25 cellular contexts compared by ENCODE assay signal in the genomic region with DNA sequence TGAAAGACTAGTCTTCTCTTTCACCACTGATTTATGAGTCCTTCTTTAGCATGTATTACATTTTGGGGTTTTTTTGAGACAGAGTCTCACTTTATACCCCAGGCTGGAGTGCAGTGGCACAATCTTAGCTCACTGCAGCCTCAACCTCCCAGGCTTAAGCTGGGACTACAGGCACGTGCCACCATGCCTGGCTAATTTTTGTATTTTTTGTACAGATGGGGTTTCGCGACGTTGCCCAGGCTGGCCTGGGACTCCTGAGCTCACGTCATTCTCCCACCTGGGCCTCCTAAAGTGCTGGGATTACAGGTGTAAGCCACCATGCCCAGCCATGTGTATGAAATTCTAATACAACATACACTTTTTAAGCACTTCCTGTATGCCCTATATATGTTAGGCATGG. TPM values are rescaled to one million over a fixed set of nuclear protein-coding genes. Genes with fewer than 3 reads are reported as not detected.
"Had no signal": no experiment of that assay in that cellular context is flagged by ENCODE, and none has a peak within 500 bp of the region (broad histone marks: within the 10 kb centered on the region; RNA-seq: fewer than 3 reads in every experiment).

No MANE protein-coding gene starts in this region.

- H3K27me3 Mint-ChIP-seq: type B pancreatic cell had no signal

- H3K27ac Mint-ChIP-seq: natural killer cell, type B pancreatic cell had no signal

- H3K4me3 ChIP-seq: dorsolateral prefrontal cortex, heart left ventricle, lung, mucosa of descending colon, suprapubic skin, thyroid gland had no signal

- H3K4me1 ChIP-seq: heart left ventricle, suprapubic skin, thyroid gland had no signal

- ATAC-seq: heart left ventricle, left colon, left ventricle myocardium superior, mucosa of descending colon, natural killer cell, right cardiac atrium had no signal

- H3K4me1 Mint-ChIP-seq: neural crest cell had no signal

- H3K27me3 ChIP-seq: dorsolateral prefrontal cortex, heart left ventricle, suprapubic skin, thyroid gland had no signal

- H3K4me3 Mint-ChIP-seq: natural killer cell, neural crest cell, type B pancreatic cell had no signal

- H3K9me3 ChIP-seq: heart left ventricle, mucosa of descending colon, suprapubic skin, thyroid gland had no signal

- H3K27ac ChIP-seq: dorsolateral prefrontal cortex, heart left ventricle, suprapubic skin, thyroid gland had no signal

- H3K9me3 Mint-ChIP-seq: natural killer cell, neural crest cell, type B pancreatic cell had no signal

- H3K36me3 Mint-ChIP-seq: natural killer cell, type B pancreatic cell had no signal

- DNase-seq: cortex of kidney; dorsolateral prefrontal cortex; effector CD8-positive, alpha-beta T cell; heart left ventricle; hippocampal formation; left colon; left ventricle myocardium superior; mesendoderm; mucosa of descending colon; natural killer cell; posterior cingulate gyrus; right cardiac atrium; small intestine; stimulated activated CD4-positive, alpha-beta T cell treated with anti-CD3 and anti-CD28 coated beads, Interleukin-12 subunit alpha, Interleukin-12 subunit beta, amount 100 ng/mL, for 4 hours; stimulated activated CD4-positive, alpha-beta T cell treated with anti-CD3 and anti-CD28 coated beads, Interleukin-2, amount 100 ng/mL, for 48 hours; stimulated activated naive CD4-positive, alpha-beta T cell treated with Interleukin-2 at 50 U/mL for 16 hours; thyroid gland had no signal

- H3K36me3 ChIP-seq: heart left ventricle, suprapubic skin, thyroid gland had no signal

RNA-seq across cellular contexts. Expression of a gene that starts 26.3 kb away (rescaled TPM):
- total RNA-seq: dorsolateral prefrontal cortex, fibroblast of lung, frontal cortex, glomerular endothelial cell, left ventricle myocardium superior, neural crest cell, osteocyte, right cardiac atrium, suprapubic skin, thyroid gland had no signal
